In genomic region chr12:30807695-30808034, GRCh38 we compare ENCODE assay signal across 11 cellular contexts. TPM values are rescaled to one million over a fixed set of nuclear protein-coding genes. Genes with fewer than 3 reads are reported as not detected.
DNase-seq lines count a peak whose midpoint lies in the region; ATAC-seq, FAIRE-seq and TF ChIP-seq lines count a peak whose summit lies in the region.
"Had no signal": no experiment of that assay in that cellular context is flagged by ENCODE, and none has a peak within 500 bp of the region (broad histone marks: within the 10 kb centered on the region; RNA-seq: fewer than 3 reads in every experiment).

No MANE protein-coding gene starts in this region.

- H3K9me2 ChIP-seq in GM23248 (ENCODE audit: insufficient read depth): no peaks in the 10 kb centered on the region

- no peaks in the 10 kb centered on the region for H3K27me3 ChIP-seq in GM23248 (replicated peaks; ENCODE audit: insufficient read depth)
- H3K27me3 ChIP-seq in Panc1 (ENCODE audit: control insufficient read depth, insufficient read depth, low read length): no peaks in the 10 kb centered on the region
- H3K27me3 ChIP-seq: BLaER1 treated with 17β-estradiol and CSF1 and Interleukin-3, amounts not matched to agents 10 nM and 100 nM; SJSA1 had no signal

- CTCF ChIA-PET in A549 (lab: Yijun Ruan, JAX): interaction anchor here (0.6 to 2.8 kb wide), 18 partner anchors 9 to 1288 kb away, joined by 3 to 18 read pairs (median 5); partner anchors contain the start of gene CAPRIN2
- CTCF ChIA-PET in Panc1 (lab: Charles Lee): interaction anchor here (0.6 to 1.0 kb wide), 3 partner anchors 83 to 1162 kb away, joined by 3 to 6 read pairs (median 4); no protein-coding TSS in a partner anchor
- CTCF ChIA-PET in GM10248 (lab: Yijun Ruan, JAX): interaction anchor here (0.7 to 3.6 kb wide), 18 partner anchors 9 to 1739 kb away, joined by 3 to 28 read pairs (median 4); no protein-coding TSS in a partner anchor

- H3K36me3 Mint-ChIP-seq in nephron progenitor cell (ENCODE audit: low read depth): peaks cover 30% of the 10 kb centered on the region
- peaks cover 0 to 2% of the 10 kb centered on the region in 2 donors for H3K36me3 Mint-ChIP-seq in activated T-cell treated with anti-CD3 and anti-CD28 coated beads, Interleukin-2, amount 50 U/mL, for 72 hours (ENCODE audit: insufficient read depth in 2 of 2)

- peaks cover 4% of the 10 kb centered on the region for H3K4me1 Mint-ChIP-seq in nephron progenitor cell
- H3K4me1 Mint-ChIP-seq in activated T-cell treated with anti-CD3 and anti-CD28 coated beads, Interleukin-2, amount 50 U/mL, for 72 hours (ENCODE audit: low read depth): no peaks in the 10 kb centered on the region

- WGBS in A549 (ENCODE audit: missing lambda C conversion rate): 24% methylated on average over 1 of the region's 1 CpG
- WGBS in GM23248 (ENCODE audit: low coverage in 1 of 2, low lambda C conversion rate in 2 of 2, missing lambda C conversion rate in 2 of 2), 2 experiments: 36 to 54% methylated on average over 1 of the region's 1 CpG

- TF ChIP-seq RAD21 in A549 (conservative IDR thresholded peaks at IDR 0.05 in 1 of 2, IDR thresholded peaks at IDR 0.05 in 1 of 2): no peak

- no peak overlapping the region for H3K4me3 ChIP-seq in A549
- no peak overlapping the region for H3K4me3 ChIP-seq in GM23248
- no peak overlapping the region for H3K4me3 ChIP-seq in Panc1 (ENCODE audit: low read depth in 2 of 2, low read length in 2 of 2)
- H3K4me3 ChIP-seq: BLaER1 treated with 17β-estradiol and CSF1 and Interleukin-3, amounts not matched to agents 10 nM and 100 nM; SJSA1 had no signal

- TF ChIP-seq EP300 in A549 (IDR thresholded peaks at IDR 0.05): no peak

- intact Hi-C loops in Panc1 (cut with micrococcal nuclease; ENCODE audit: unreplicated experiment): loop anchor here (2.0 to 10.0 kb wide), 3 partner anchors 563 to 1289 kb away; no protein-coding TSS in a partner anchor

- no peak for ATAC-seq in A549
- ATAC-seq in Panc1: no peak
- ATAC-seq in activated T-cell treated with anti-CD3 and anti-CD28 coated beads, Interleukin-2, amount 50 U/mL, for 72 hours (replicated peaks in 1 of 2): no peak

- no peak overlapping the region for H3K27ac ChIP-seq in A549
- no peak overlapping the region for H3K27ac ChIP-seq in GM23248
- no peak overlapping the region for H3K27ac ChIP-seq in Panc1 (ENCODE audit: low read length)
- H3K27ac ChIP-seq: BLaER1 treated with 17β-estradiol and CSF1 and Interleukin-3, amounts not matched to agents 10 nM and 100 nM; SJSA1 had no signal

- no peak overlapping the region for H3K4me2 ChIP-seq in A549
- no peak overlapping the region for H3K4me2 ChIP-seq in GM23248 (ENCODE audit: unreplicated experiment)

- no peak overlapping the region for H3K4me3 Mint-ChIP-seq in nephron progenitor cell
- H3K4me3 Mint-ChIP-seq in activated T-cell treated with anti-CD3 and anti-CD28 coated beads, Interleukin-2, amount 50 U/mL, for 72 hours: no peak overlapping the region

- H4K20me1 ChIP-seq in GM23248 (ENCODE audit: insufficient read depth): no peaks in the 10 kb centered on the region
- H4K20me1 ChIP-seq: BLaER1 treated with 17β-estradiol and CSF1 and Interleukin-3, amounts not matched to agents 10 nM and 100 nM had no signal

- peaks cover 34% of the 10 kb centered on the region for H3K9me3 Mint-ChIP-seq in nephron progenitor cell
- no peaks in the 10 kb centered on the region for H3K9me3 Mint-ChIP-seq in activated T-cell treated with anti-CD3 and anti-CD28 coated beads, Interleukin-2, amount 50 U/mL, for 72 hours

- no peak overlapping the region for H3K27ac Mint-ChIP-seq in nephron progenitor cell
- no peak overlapping the region for H3K27ac Mint-ChIP-seq in activated T-cell treated with anti-CD3 and anti-CD28 coated beads, Interleukin-2, amount 50 U/mL, for 72 hours

- H3K4me1 ChIP-seq in A549 (no peaks in the 10 kb centered on the region), GM23248 (ENCODE audit: insufficient read depth) (peaks cover 3% of the 10 kb centered on the region; the same call in 1 of the 2 replicates), Panc1 (ENCODE audit: control insufficient read depth, insufficient read depth, low read length) (0 out of 2 replicates have a peak, but pooled peaks cover 3% of the 10 kb centered on the region)
- H3K4me1 ChIP-seq: SJSA1 had no signal

- no peaks in the 10 kb centered on the region for H3K36me3 ChIP-seq in GM23248 (ENCODE audit: low read depth)
- no peaks in the 10 kb centered on the region for H3K36me3 ChIP-seq in Panc1 (ENCODE audit: control insufficient read depth, insufficient read depth, low read length)

- peaks cover 14% of the 10 kb centered on the region for H3K9me3 ChIP-seq in A549
- H3K9me3 ChIP-seq in GM23248 (ENCODE audit: low read depth): no peaks in the 10 kb centered on the region
- H3K9me3 ChIP-seq in Panc1 (ENCODE audit: control insufficient read depth, insufficient read depth, low read depth, low read length): no peaks in the 10 kb centered on the region; the same call in 1 of the 2 replicates
- H3K9me3 ChIP-seq: SJSA1 had no signal

- TF ChIP-seq POLR2A in A549 (IDR thresholded peaks at IDR 0.05; ENCODE audit: low read length): no peak

- no peaks in the 10 kb centered on the region for H3F3A ChIP-seq in GM23248 (ENCODE audit: insufficient read depth)

- POLR2A ChIA-PET in A549 (lab: Yijun Ruan, JAX): interaction anchor here (0.6 to 1.3 kb wide), 2 partner anchors 11 to 54 kb away, joined by 3 read pairs; no protein-coding TSS in a partner anchor
- POLR2A ChIA-PET in Panc1 (lab: Charles Lee): no interaction called here
- POLR2A ChIA-PET in GM10248 (lab: Yijun Ruan, JAX): no interaction called here

- FAIRE-seq in A549 (lab: Jason Lieb, UNC): no peak

- BruUV-seq in Panc1 (replicated peaks; lab: Mats Ljungman, UMichigan): no TSS peak

- no peak for DNase-seq in A549 (ENCODE audit: low read depth in 1 of 2, low spot score in 1 of 2)
- DNase-seq in GM23248: no peak
- DNase-seq in Panc1 (ENCODE audit: low read depth, low spot score): no peak
- no peak for DNase-seq in nephron progenitor cell
- no peak for DNase-seq in activated T-cell treated with anti-CD3 and anti-CD28 coated beads, Interleukin-2, amount 50 U/mL, for 72 hours
- no peak for DNase-seq in CD1c-positive myeloid dendritic cell (ENCODE audit: extremely low spot score)
- no peak for DNase-seq in GM10248 (ENCODE audit: extremely low spot score)
- DNase-seq: GOT3, KG1 had no signal

- peak overlapping the region; percentile 61 for H2AFZ ChIP-seq in GM23248

- no peaks in the 10 kb centered on the region for H3K27me3 Mint-ChIP-seq in nephron progenitor cell (ENCODE audit: low read depth, poor library complexity)
- H3K27me3 Mint-ChIP-seq in activated T-cell treated with anti-CD3 and anti-CD28 coated beads, Interleukin-2, amount 50 U/mL, for 72 hours (ENCODE audit: low read depth): peaks cover 6% of the 10 kb centered on the region

- H3K79me2 ChIP-seq in GM23248 (ENCODE audit: insufficient read depth): no peaks in the 10 kb centered on the region

- TF ChIP-seq CTCF in A549 (IDR thresholded peaks at IDR 0.05) (no peak; the same call in 2 of the 3 replicates), Panc1 (IDR thresholded peaks at IDR 0.05) (peak; percentile 67), nephron progenitor cell (IDR thresholded peaks at IDR 0.05) (peak; percentile 37), GM10248 (IDR thresholded peaks at IDR 0.05; ENCODE audit: control extremely low read depth, extremely low read depth, low read depth, missing control alignments) (no peak)

- H3K9ac ChIP-seq in GM23248: no peak overlapping the region
- H3K9ac ChIP-seq: BLaER1 treated with 17β-estradiol and CSF1 and Interleukin-3, amounts not matched to agents 10 nM and 100 nM had no signal

- in situ Hi-C loops in GM23248 (cut with MboI): loop anchor here (25.0 kb wide), 2 partner anchors 1020 to 1270 kb away; partner anchors contain the start of gene TMTC1
- in situ Hi-C loops in Panc1 (cut with HindIII; ENCODE audit: low pct_unique_long_range_greater_than_20kb, low sequenced_read_pairs): no loop called here

TF ChIP-seq in A549, 52 proteins besides CTCF, POLR2A, EP300 and RAD21:
- peak; percentile 10; the same call in 1 of the 2 replicates for TF ChIP-seq FOXS1 (CRISPR knock-in tag; IDR thresholded peaks at IDR 0.05)
- no peak for TF ChIP-seq E2F6 (IDR thresholded peaks at IDR 0.05; ENCODE audit: borderline replicate concordance, low read depth)

RNA-seq across cellular contexts. Expression of gene CAPRIN2, which starts 52.9 kb away (rescaled TPM):
- polyA plus RNA-seq in A549 (2011; rRNA removed): 26.2 and 31.6 TPM in 2 replicates
- polyA plus RNA-seq in A549 (2012; cell fraction: cytosol; rRNA removed): 8.2 and 8.9 TPM in 2 replicates
- 17.7 and 32.2 TPM in 2 replicates for polyA plus RNA-seq in A549 (2012; cell fraction: nucleus; rRNA removed)
- 23.1 to 25.0 TPM (median 24.2 TPM) in 3 replicates for polyA plus RNA-seq in A549 (2017; fragmentation: RNase III; extraction: RNeasy Plus Mini Kit Qiagen cat#74134 plus additional on column Dnase treatment)
- 12.0 and 14.0 TPM in 2 replicates for polyA minus RNA-seq in A549 (2011; rRNA and poly(A)+ RNA removed)
- total RNA-seq in GM23248 (2014; rRNA removed; shearing (Covaris generic)): 24.7 and 33.0 TPM in 2 replicates
- 19.3 and 20.1 TPM in 2 replicates for polyA plus RNA-seq in GM23248 (2016; fragmentation: Nextera tagmentation; extraction: Ambion mirVana)
- 28.6 TPM for total RNA-seq in Panc1 (2021; ENCODE audit: unreplicated experiment)
- polyA plus RNA-seq in Panc1 (2012; ENCODE audit: insufficient read length): 14.2 TPM
- 10 to 100 TPM; 22.8 to 24.6 TPM for total RNA-seq in activated T-cell treated with anti-CD3 and anti-CD28 coated beads, Interleukin-2, amount 50 U/mL, for 72 hours

Comparison
In these comparisons a context has a peak if more than half of its experiments do, and no peak if none do; other contexts are left out.
1. CTCF ChIP-seq: peak in Panc1 (single experiment) and nephron progenitor cell (single experiment); none in A549 (single experiment) and GM10248 (single experiment).